In genomic region chr12:106281056-106281782, GRCh38 we compare ENCODE assay signal across 19 cellular contexts. TPM values are rescaled to one million over a fixed set of nuclear protein-coding genes. Genes with fewer than 3 reads are reported as not detected.
DNase-seq lines count a peak whose midpoint lies in the region; ATAC-seq and TF ChIP-seq lines count a peak whose summit lies in the region.
"Had no signal": no experiment of that assay in that cellular context is flagged by ENCODE, and none has a peak within 500 bp of the region (broad histone marks: within the 10 kb centered on the region; RNA-seq: fewer than 3 reads in every experiment).

No MANE protein-coding gene starts in this region.

- H3K4me3 ChIP-seq in hepatocyte = no peak overlapping the region
- H3K4me3 ChIP-seq: GM12878, GM23338 had no signal

- H4K20me1 ChIP-seq in hepatocyte (ENCODE audit: insufficient read depth, poor library complexity, severe bottlenecking) = no peaks in the 10 kb centered on the region

- intact Hi-C loops in Right ventricle myocardium superior (cut with DNase I) = loop anchor here (2.0 kb wide), 1 partner anchor 56 kb away; no protein-coding TSS in a partner anchor
- intact Hi-C loops in cardiac septum (cut with DNase I) = loop anchor here (2.0 to 5.0 kb wide), 2 partner anchors 34 to 54 kb away; partner anchors contain the start of gene CKAP4

- no peaks in the 10 kb centered on the region for H3K9me3 ChIP-seq in hepatocyte (ENCODE audit: low read depth)
- H3K9me3 ChIP-seq: BE2C had no signal

- H3K9me2 ChIP-seq in hepatocyte (replicated peaks; ENCODE audit: insufficient read depth) = no peaks in the 10 kb centered on the region

- H3K4me2 ChIP-seq in hepatocyte = no peak overlapping the region
- H3K4me2 ChIP-seq: GM23338 had no signal

- ATAC-seq in Right ventricle myocardium superior (ENCODE audit: poor library complexity) = peak; percentile 73
- ATAC-seq in GM18907 (IDR thresholded peaks at IDR 0.05; ENCODE audit: unreplicated experiment) = no peak
- ATAC-seq: GM12878 had no signal

- peaks cover 53% of the 10 kb centered on the region for H3K4me1 ChIP-seq in hepatocyte (ENCODE audit: insufficient read depth)
- H3K4me1 ChIP-seq: BE2C had no signal

- 67% methylated on average over 3 of the region's 3 CpGs for WGBS in hepatocyte (ENCODE audit: low lambda C conversion rate, missing lambda C conversion rate)

- H3K79me2 ChIP-seq in hepatocyte = no peaks in the 10 kb centered on the region

- H2AFZ ChIP-seq in hepatocyte = no peak overlapping the region
- H2AFZ ChIP-seq: GM23338 had no signal

- DNase-seq in Right ventricle myocardium superior (no peak), cardiac septum (ENCODE audit: low spot score) (no peak), NCI-H69 (lab: John Stamatoyannopoulos, UW) (peak; percentile 52), hepatocyte (ENCODE audit: low spot score) (no peak), HUDEP-2 (lab: John Stamatoyannopoulos, UW; ENCODE audit: unreplicated experiment in 76 of 76) (no peak)
- no peak for DNase-seq in stimulated activated naive CD4-positive, alpha-beta T cell treated with Interleukin-2 at 50 U/mL for 16 hours (lab: John Stamatoyannopoulos, UW)
- DNase-seq: BE2C; CD4-positive, CD25-positive, alpha-beta regulatory T cell; COR-L47; GF-D8; HCEC 1CT; KBM-7; NCI-H187 treated with DMSO at 0.1 percent for 48 hours; NCI-H345; NCI-H774; RPMI8226 had no signal

- H3K27ac ChIP-seq in hepatocyte = peak overlapping the region; percentile 90

- TF ChIP-seq CTCF in hepatocyte (IDR thresholded peaks at IDR 0.05; ENCODE audit: poor library complexity) = no peak

- H3K36me3 ChIP-seq in hepatocyte (replicated peaks; ENCODE audit: insufficient read depth, low read depth) = no peaks in the 10 kb centered on the region
- H3K36me3 ChIP-seq: BE2C had no signal

- H3K27me3 ChIP-seq in hepatocyte = no peaks in the 10 kb centered on the region

RNA-seq across cellular contexts. Expression of gene TCP11L2, which starts 21.3 kb away (rescaled TPM):
- total RNA-seq in Right ventricle myocardium superior (122 TPM), cardiac septum (61.2 TPM), hepatocyte (30.7 and 38.4 TPM in 2 replicates)
- 8.5 and 9.6 TPM in 2 replicates for polyA plus RNA-seq in hepatocyte

RNA-seq across cellular contexts. Expression of gene CKAP4, which starts 33.4 kb away (rescaled TPM):
- 35.0 TPM for total RNA-seq in Right ventricle myocardium superior
- 56.8 TPM for total RNA-seq in cardiac septum
- total RNA-seq in hepatocyte = 140 and 151 TPM in 2 replicates
- polyA plus RNA-seq in hepatocyte = 258 and 266 TPM in 2 replicates
